Comparison of ENCODE assay signal across 10 cellular contexts in genomic region chr9:135077497-135078200, GRCh38. TPM values are rescaled to one million over a fixed set of nuclear protein-coding genes. Genes with fewer than 3 reads are reported as not detected.
DNase-seq lines count a peak whose midpoint lies in the region; ATAC-seq and TF ChIP-seq lines count a peak whose summit lies in the region.
"Had no signal": no experiment of that assay in that cellular context is flagged by ENCODE, and none has a peak within 500 bp of the region (broad histone marks: within the 10 kb centered on the region; RNA-seq: fewer than 3 reads in every experiment).

No MANE protein-coding gene starts in this region.

- H3K9ac ChIP-seq in neural progenitor cell = no peak overlapping the region
- H3K9ac ChIP-seq in colonic mucosa (ENCODE audit: low read depth in 2 of 2, low read length in 2 of 2) = no peak overlapping the region

- no peak for ATAC-seq in HG03457 (IDR thresholded peaks at IDR 0.05; ENCODE audit: unreplicated experiment)
- ATAC-seq in gastrocnemius medialis = no peak

- in situ Hi-C loops in T47D (cut with HindIII; ENCODE audit: low pct_unique_long_range_greater_than_20kb, low sequenced_read_pairs) = loop anchor here (25.0 kb wide), 1 partner anchor 335 kb away; no protein-coding TSS in a partner anchor
- in situ Hi-C loops in gastrocnemius medialis (cut with MboI; ENCODE audit: low sequenced_read_pairs in 4 of 4) = loop anchor here in 1 of 4 donors (25.0 kb wide), 1 partner anchor 335 kb away; no protein-coding TSS in a partner anchor

- H3K4me3 ChIP-seq in neural progenitor cell (no peak overlapping the region), gastrocnemius medialis (no peak overlapping the region), colonic mucosa (no peak overlapping the region)
- H3K4me3 ChIP-seq: skin epidermis had no signal

- H3K36me3 ChIP-seq in neural progenitor cell (no peaks in the 10 kb centered on the region), gastrocnemius medialis (no peaks in the 10 kb centered on the region), colonic mucosa (no peaks in the 10 kb centered on the region)

- peaks cover 17% of the 10 kb centered on the region for H3K27me3 Mint-ChIP-seq in neural progenitor cell (ENCODE audit: insufficient read depth, low read depth)

- H4K20me1 ChIP-seq in neural progenitor cell (ENCODE audit: low read depth) = peaks cover 39% of the 10 kb centered on the region

- DNase-seq in ELF-1 (ENCODE audit: low read depth, low spot score) (peak; percentile 80), LHCN-M2 (ENCODE audit: low read depth) (peak; percentile 8), T47D (ENCODE audit: low read depth in 1 of 2, low spot score in 1 of 2) (peak; percentile 80 to 94), neural progenitor cell (ENCODE audit: low spot score) (peak; percentile 84), cerebellar nuclear complex (lab: John Stamatoyannopoulos, UW) (no peak), gastrocnemius medialis (no peak), colonic mucosa (no peak)

- no peak for TF ChIP-seq CTCF in neural progenitor cell (IDR thresholded peaks at IDR 0.05)
- TF ChIP-seq CTCF in gastrocnemius medialis (IDR thresholded peaks at IDR 0.05 in 4 of 5, conservative IDR thresholded peaks at IDR 0.05 in 1 of 5) = no peak
- TF ChIP-seq CTCF in colonic mucosa (IDR thresholded peaks at IDR 0.05) = no peak

- H3K27me3 ChIP-seq in neural progenitor cell (peaks cover 38% of the 10 kb centered on the region), gastrocnemius medialis (peaks cover 9 to 22% (median 19%) of the 10 kb centered on the region in 3 donors), colonic mucosa (peaks cover 6% of the 10 kb centered on the region)

- no peaks in the 10 kb centered on the region for H3K79me2 ChIP-seq in neural progenitor cell (ENCODE audit: low read depth)

- H3K4me1 ChIP-seq in neural progenitor cell (peaks cover 8% of the 10 kb centered on the region), gastrocnemius medialis (peaks cover 3 to 11% of the 10 kb centered on the region in 2 donors), colonic mucosa (no peaks in the 10 kb centered on the region)

- intact Hi-C loops in gastrocnemius medialis (cut with DNase I; ENCODE audit: low total_unique reads) = no loop called here
- intact Hi-C loops in colonic mucosa (cut with DNase I) = no loop called here

- H3F3A ChIP-seq in neural progenitor cell (ENCODE audit: low read depth) = peaks cover 12% of the 10 kb centered on the region

- H3K4me3 Mint-ChIP-seq in neural progenitor cell = peak overlapping the region; percentile 76
- H3K4me3 Mint-ChIP-seq: T-helper 1 cell treated with Interleukin-12 subunit alpha and Interleukin-12 subunit beta and Interleukin-4 antibody, amounts not matched to agents 30 μg/mL and 1 μg/mL, for 36 hours had no signal

- peaks cover 13% of the 10 kb centered on the region for H3K4me1 Mint-ChIP-seq in neural progenitor cell

- H3K36me3 Mint-ChIP-seq in neural progenitor cell = no peaks in the 10 kb centered on the region

- no peaks in the 10 kb centered on the region for H3K9me3 Mint-ChIP-seq in neural progenitor cell
- H3K9me3 Mint-ChIP-seq: T-helper 1 cell treated with Interleukin-12 subunit alpha and Interleukin-12 subunit beta and Interleukin-4 antibody, amounts not matched to agents 30 μg/mL and 1 μg/mL, for 36 hours had no signal

- no peak overlapping the region for H3K27ac Mint-ChIP-seq in neural progenitor cell
- H3K27ac Mint-ChIP-seq: T-helper 1 cell treated with Interleukin-12 subunit alpha and Interleukin-12 subunit beta and Interleukin-4 antibody, amounts not matched to agents 30 μg/mL and 1 μg/mL, for 36 hours had no signal

- H3K4me2 ChIP-seq in neural progenitor cell = no peak overlapping the region

- H3K9me3 ChIP-seq in neural progenitor cell (ENCODE audit: low read depth) = no peaks in the 10 kb centered on the region
- H3K9me3 ChIP-seq in gastrocnemius medialis = no peaks in the 10 kb centered on the region
- H3K9me3 ChIP-seq in colonic mucosa = no peaks in the 10 kb centered on the region

- H3K27ac ChIP-seq in neural progenitor cell (no peak overlapping the region), gastrocnemius medialis (no peak overlapping the region), colonic mucosa (no peak overlapping the region)
- H3K27ac ChIP-seq: skin epidermis had no signal

- H2AFZ ChIP-seq in neural progenitor cell (replicated peaks) = no peak overlapping the region

- no peak for TF ChIP-seq POLR2A in gastrocnemius medialis (IDR thresholded peaks at IDR 0.05)

RNA-seq across cellular contexts. Expression of gene OLFM1, which starts 9.8 kb away (rescaled TPM):
- total RNA-seq in LHCN-M2 (2014; rRNA removed) = not detected in 2 replicates
- polyA plus RNA-seq in LHCN-M2 (2012) = not detected
- total RNA-seq in neural progenitor cell (ENCODE audit: low replicate concordance) = 4.0 and 6.6 TPM in 2 replicates
- 1 to 10 TPM; 3.4 to 8.5 (median 6.7) TPM for total RNA-seq in gastrocnemius medialis
- total RNA-seq in colonic mucosa = 1 to 10 TPM; 3.8 to 8.9 TPM

Comparison
In these comparisons a context has a peak if more than half of its experiments do, and no peak if none do; other contexts are left out.
1. DNase-seq: peak in ELF-1 (single experiment), LHCN-M2 (single experiment), T47D (2 of 2) and neural progenitor cell (single experiment); none in cerebellar nuclear complex (0 of 2), gastrocnemius medialis (0 of 2) and colonic mucosa (single experiment).